In genomic region chr2:20317690-20318089, GRCh38 we compare ENCODE assay signal across 21 cellular contexts. TPM values are rescaled to one million over a fixed set of nuclear protein-coding genes. Genes with fewer than 3 reads are reported as not detected.
DNase-seq lines count a peak whose midpoint lies in the region; ATAC-seq lines count a peak whose summit lies in the region.
"Had no signal": no experiment of that assay in that cellular context is flagged by ENCODE, and none has a peak within 500 bp of the region (broad histone marks: within the 10 kb centered on the region; RNA-seq: fewer than 3 reads in every experiment).

No MANE protein-coding gene starts in this region.

- intact Hi-C loops in activated CD4-positive, alpha-beta memory T cell treated with anti-CD3 and anti-CD28 coated beads for 36 hours (cut with micrococcal nuclease) = no loop called here

- no peaks in the 10 kb centered on the region for H3K27me3 Mint-ChIP-seq in activated CD4-positive, alpha-beta memory T cell treated with anti-CD3 and anti-CD28 coated beads, Interleukin-2, amount 10 ng/mL, durations not matched to agents 7 days and 5 days
- H3K27me3 Mint-ChIP-seq in activated CD4-positive, alpha-beta memory T cell treated with anti-CD3 and anti-CD28 coated beads for 36 hours = no peaks in the 10 kb centered on the region
- no peaks in the 10 kb centered on the region for H3K27me3 Mint-ChIP-seq in stimulated activated naive CD8-positive, alpha-beta T cell treated with anti-CD3 and anti-CD28 coated beads, Interleukin-15, Interleukin-2, amounts not matched to agents 100 ng/mL and 50 ng/mL, for 24 hours
- no peaks in the 10 kb centered on the region for H3K27me3 Mint-ChIP-seq in activated naive CD8-positive, alpha-beta T cell treated with anti-CD3 and anti-CD28 coated beads, Interleukin-2, amount 50 U/mL, for 24 hours

- no peak overlapping the region for H3K4me3 Mint-ChIP-seq in activated CD4-positive, alpha-beta memory T cell treated with anti-CD3 and anti-CD28 coated beads, Interleukin-2, amount 10 ng/mL, durations not matched to agents 7 days and 5 days
- no peak overlapping the region for H3K4me3 Mint-ChIP-seq in activated CD4-positive, alpha-beta memory T cell treated with anti-CD3 and anti-CD28 coated beads for 36 hours
- H3K4me3 Mint-ChIP-seq in stimulated activated naive CD8-positive, alpha-beta T cell treated with anti-CD3 and anti-CD28 coated beads, Interleukin-15, Interleukin-2, amounts not matched to agents 100 ng/mL and 50 ng/mL, for 24 hours = peak overlapping the region; percentile 35
- H3K4me3 Mint-ChIP-seq in activated naive CD8-positive, alpha-beta T cell treated with anti-CD3 and anti-CD28 coated beads, Interleukin-2, amount 50 U/mL, for 24 hours = no peak overlapping the region

- H3K36me3 Mint-ChIP-seq in activated CD4-positive, alpha-beta memory T cell treated with anti-CD3 and anti-CD28 coated beads, Interleukin-2, amount 10 ng/mL, durations not matched to agents 7 days and 5 days (ENCODE audit: low read depth) = peaks cover 71% of the 10 kb centered on the region
- peaks cover 53% of the 10 kb centered on the region for H3K36me3 Mint-ChIP-seq in activated CD4-positive, alpha-beta memory T cell treated with anti-CD3 and anti-CD28 coated beads for 36 hours
- peaks cover 73% of the 10 kb centered on the region for H3K36me3 Mint-ChIP-seq in stimulated activated naive CD8-positive, alpha-beta T cell treated with anti-CD3 and anti-CD28 coated beads, Interleukin-15, Interleukin-2, amounts not matched to agents 100 ng/mL and 50 ng/mL, for 24 hours (ENCODE audit: low read depth)
- H3K36me3 Mint-ChIP-seq in activated naive CD8-positive, alpha-beta T cell treated with anti-CD3 and anti-CD28 coated beads, Interleukin-2, amount 50 U/mL, for 24 hours (ENCODE audit: low read depth) = peaks cover 68% of the 10 kb centered on the region

- no peak for DNase-seq in activated CD4-positive, alpha-beta memory T cell treated with anti-CD3 and anti-CD28 coated beads, Interleukin-2, amount 10 ng/mL, durations not matched to agents 7 days and 5 days
- DNase-seq in activated CD4-positive, alpha-beta memory T cell treated with anti-CD3 and anti-CD28 coated beads for 36 hours = no peak
- no peak for DNase-seq in stimulated activated naive CD8-positive, alpha-beta T cell treated with anti-CD3 and anti-CD28 coated beads, Interleukin-15, Interleukin-2, amounts not matched to agents 100 U/mL and 50 U/mL, for 24 hours
- no peak for DNase-seq in activated naive CD8-positive, alpha-beta T cell treated with anti-CD3 and anti-CD28 coated beads, Interleukin-2, amount 50 U/mL, for 24 hours
- DNase-seq in COR-L47 (lab: John Stamatoyannopoulos, UW) (no peak), OCI-M1 (lab: John Stamatoyannopoulos, UW) (no peak)
- DNase-seq: 8988T; DMS153; GF-D8; GM23248; KBM-7; MV-4-11; NCI-H1694 treated with DMSO at 0.1 percent for 48 hours; NCI-H2107; NCI-H510A; NCI-H748 treated with DMSO at 0.1 percent for 48 hours; NK-92 treated with Interleukin-12 subunit alpha and Interleukin-12 subunit beta, amount 100 ng/mL, for 24 hours; Right ventricle myocardium superior had no signal

- ATAC-seq in stimulated activated naive CD8-positive, alpha-beta T cell treated with anti-CD3 and anti-CD28 coated beads, Interleukin-15, Interleukin-2, amounts not matched to agents 100 U/mL and 50 U/mL, for 24 hours = no peak
- no peak for ATAC-seq in activated naive CD8-positive, alpha-beta T cell treated with anti-CD3 and anti-CD28 coated beads, Interleukin-2, amount 50 U/mL, for 24 hours
- ATAC-seq in HG02840 (IDR thresholded peaks at IDR 0.05; ENCODE audit: low FRiP score, unreplicated experiment) = no peak
- ATAC-seq: HCT116 had no signal

- H3K9me3 Mint-ChIP-seq in activated CD4-positive, alpha-beta memory T cell treated with anti-CD3 and anti-CD28 coated beads, Interleukin-2, amount 10 ng/mL, durations not matched to agents 7 days and 5 days = no peaks in the 10 kb centered on the region
- no peaks in the 10 kb centered on the region for H3K9me3 Mint-ChIP-seq in activated CD4-positive, alpha-beta memory T cell treated with anti-CD3 and anti-CD28 coated beads for 36 hours
- no peaks in the 10 kb centered on the region for H3K9me3 Mint-ChIP-seq in stimulated activated naive CD8-positive, alpha-beta T cell treated with anti-CD3 and anti-CD28 coated beads, Interleukin-15, Interleukin-2, amounts not matched to agents 100 ng/mL and 50 ng/mL, for 24 hours
- no peaks in the 10 kb centered on the region for H3K9me3 Mint-ChIP-seq in activated naive CD8-positive, alpha-beta T cell treated with anti-CD3 and anti-CD28 coated beads, Interleukin-2, amount 50 U/mL, for 24 hours

- H3K4me1 Mint-ChIP-seq in activated CD4-positive, alpha-beta memory T cell treated with anti-CD3 and anti-CD28 coated beads, Interleukin-2, amount 10 ng/mL, durations not matched to agents 7 days and 5 days = peaks cover 44% of the 10 kb centered on the region
- peaks cover 45% of the 10 kb centered on the region for H3K4me1 Mint-ChIP-seq in activated CD4-positive, alpha-beta memory T cell treated with anti-CD3 and anti-CD28 coated beads for 36 hours (ENCODE audit: low read depth)
- H3K4me1 Mint-ChIP-seq in stimulated activated naive CD8-positive, alpha-beta T cell treated with anti-CD3 and anti-CD28 coated beads, Interleukin-15, Interleukin-2, amounts not matched to agents 100 ng/mL and 50 ng/mL, for 24 hours (ENCODE audit: low read depth) = peaks cover 54% of the 10 kb centered on the region
- H3K4me1 Mint-ChIP-seq in activated naive CD8-positive, alpha-beta T cell treated with anti-CD3 and anti-CD28 coated beads, Interleukin-2, amount 50 U/mL, for 24 hours = peaks cover 32% of the 10 kb centered on the region

- CTCF ChIA-PET in activated CD4-positive, alpha-beta memory T cell treated with anti-CD3 and anti-CD28 coated beads, Interleukin-2, amount 10 ng/mL, durations not matched to agents 7 days and 5 days (lab: Charles Lee) = interaction anchor here (0.5 to 2.4 kb wide), 2 partner anchors 9 to 21 kb away, joined by 3 to 13 read pairs; no protein-coding TSS in a partner anchor
- CTCF ChIA-PET in activated CD4-positive, alpha-beta memory T cell treated with anti-CD3 and anti-CD28 coated beads for 36 hours (lab: Charles Lee) = interaction anchor here (0.9 to 5.3 kb wide), 2 partner anchors 9 to 27 kb away, joined by 3 to 38 read pairs; no protein-coding TSS in a partner anchor

- POLR2A ChIA-PET in activated CD4-positive, alpha-beta memory T cell treated with anti-CD3 and anti-CD28 coated beads, Interleukin-2, amount 10 ng/mL, durations not matched to agents 7 days and 5 days (lab: Charles Lee) = interaction anchor here (0.8 to 1.5 kb wide), 2 partner anchors 9 to 13 kb away, joined by 4 read pairs; no protein-coding TSS in a partner anchor
- POLR2A ChIA-PET in activated CD4-positive, alpha-beta memory T cell treated with anti-CD3 and anti-CD28 coated beads for 36 hours (lab: Charles Lee) = no interaction called here

- peak overlapping the region; percentile 34 for H3K27ac Mint-ChIP-seq in activated CD4-positive, alpha-beta memory T cell treated with anti-CD3 and anti-CD28 coated beads, Interleukin-2, amount 10 ng/mL, durations not matched to agents 7 days and 5 days
- no peak overlapping the region for H3K27ac Mint-ChIP-seq in activated CD4-positive, alpha-beta memory T cell treated with anti-CD3 and anti-CD28 coated beads for 36 hours
- peak overlapping the region; percentile 51 for H3K27ac Mint-ChIP-seq in stimulated activated naive CD8-positive, alpha-beta T cell treated with anti-CD3 and anti-CD28 coated beads, Interleukin-15, Interleukin-2, amounts not matched to agents 100 ng/mL and 50 ng/mL, for 24 hours
- peak overlapping the region; percentile 59 for H3K27ac Mint-ChIP-seq in activated naive CD8-positive, alpha-beta T cell treated with anti-CD3 and anti-CD28 coated beads, Interleukin-2, amount 50 U/mL, for 24 hours

RNA-seq across cellular contexts. Expression of gene PUM2, which starts 33.0 kb away (rescaled TPM):
- 100 to 1,000 TPM; 141 to 147 TPM for total RNA-seq in activated CD4-positive, alpha-beta memory T cell treated with anti-CD3 and anti-CD28 coated beads, Interleukin-2, amount 10 ng/mL, durations not matched to agents 7 days and 5 days
- total RNA-seq in activated CD4-positive, alpha-beta memory T cell treated with anti-CD3 and anti-CD28 coated beads for 36 hours = 100 to 1,000 TPM; 122 TPM
